8 cellular contexts compared by ENCODE assay signal in the genomic region with DNA sequence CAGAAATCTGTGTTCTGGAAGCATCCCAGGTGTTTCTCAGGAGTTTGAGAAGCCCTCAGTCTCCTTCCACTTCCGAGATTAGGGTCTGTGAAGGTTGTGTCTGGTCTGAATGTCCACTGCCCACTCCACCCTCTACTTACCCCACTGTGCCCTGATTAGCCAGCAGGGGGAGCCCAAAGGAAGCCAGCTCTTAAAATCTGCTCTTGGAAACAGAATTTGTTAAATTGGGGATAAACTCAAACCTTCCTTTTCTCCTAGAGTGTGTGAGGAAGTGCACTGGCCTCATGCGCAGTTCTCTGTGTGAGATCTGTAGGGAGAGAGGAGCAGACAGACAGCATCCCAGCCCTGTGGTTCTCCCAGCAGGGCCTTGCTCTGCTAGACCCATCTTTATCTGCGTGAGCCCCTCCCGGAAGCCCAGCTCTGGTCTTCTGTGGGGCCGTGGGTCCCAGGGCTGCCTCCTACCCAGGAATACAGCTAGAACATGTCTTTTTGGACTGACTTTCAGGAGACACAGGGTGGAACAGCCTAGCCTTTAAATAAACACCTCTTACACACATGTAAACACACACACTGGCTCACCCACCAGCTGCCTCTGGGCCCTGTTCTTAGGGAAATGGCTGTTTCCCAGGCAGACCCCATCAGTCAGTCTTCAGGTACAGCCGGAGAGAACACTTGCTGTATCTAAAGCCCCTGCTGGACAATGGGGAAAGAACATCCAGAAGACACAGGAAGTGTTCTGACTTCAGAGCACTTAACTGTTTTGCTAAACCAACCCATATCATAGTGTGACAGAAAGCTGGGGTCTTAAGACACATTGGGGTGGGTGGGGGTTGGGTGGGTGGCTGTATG. TPM values are rescaled to one million over a fixed set of nuclear protein-coding genes. Genes with fewer than 3 reads are reported as not detected.
A peak's percentile ranks its signal among the peaks of the same experiment; 100 is the strongest.
DNase-seq lines count a peak whose midpoint lies in the region; ATAC-seq and TF ChIP-seq lines count a peak whose summit lies in the region.

No MANE protein-coding gene starts in this region.

- H3K9me3 ChIP-seq in thoracic aorta = no peaks in the 10 kb centered on the region

- no peak overlapping the region for H3K27ac ChIP-seq in thoracic aorta

- peak overlapping the region; percentile 76 for H3K27ac Mint-ChIP-seq in mesothelial cell of epicardium

- H3K27me3 Mint-ChIP-seq in mesothelial cell of epicardium (ENCODE audit: low read depth) = no peaks in the 10 kb centered on the region

- H3K4me3 Mint-ChIP-seq in mesothelial cell of epicardium = no peak overlapping the region

- H3K36me3 Mint-ChIP-seq in mesothelial cell of epicardium = peaks cover 11% of the 10 kb centered on the region

- H3K27me3 ChIP-seq in thoracic aorta (replicated peaks; ENCODE audit: insufficient read depth) = no peaks in the 10 kb centered on the region

- no peak overlapping the region for H3K4me3 ChIP-seq in thoracic aorta

- peaks cover 5% of the 10 kb centered on the region for H3K36me3 ChIP-seq in thoracic aorta

- H3K4me1 ChIP-seq in thoracic aorta (ENCODE audit: control insufficient read depth in 1 of 2, low read depth in 2 of 2) = peaks cover 0 to 3% of the 10 kb centered on the region in 2 donors

- DNase-seq in AG08395 (ENCODE audit: low spot score) (peak; percentile 76), UCSD-AML1 (lab: John Stamatoyannopoulos, UW; ENCODE audit: unreplicated experiment) (peak; percentile 38), dedifferentiated amniotic fluid mesenchymal stem cell (ENCODE audit: extremely low spot score) (peak; percentile 38), mesothelial cell of epicardium (ENCODE audit: low spot score in 2 of 2, unreplicated experiment in 2 of 2) (peak; percentile 35 to 76), thoracic aorta (ENCODE audit: low spot score) (no peak), cerebellar nuclear complex (lab: John Stamatoyannopoulos, UW) (no peak)

- no peak for ATAC-seq in thoracic aorta (ENCODE audit: insufficient number of reproducible peaks, low FRiP score, low read depth)

- TF ChIP-seq CTCF in GM12874 (IDR thresholded peaks at IDR 0.05; ENCODE audit: insufficient read depth, low read depth, low read length) (peak; percentile 84), LNCAP (IDR thresholded peaks at IDR 0.05) (peak; percentile 98), mesothelial cell of epicardium (IDR thresholded peaks at IDR 0.05; ENCODE audit: unreplicated experiment) (peak; percentile 74), thoracic aorta (IDR thresholded peaks at IDR 0.05) (peak; percentile 79)

- no peaks in the 10 kb centered on the region for H3K9me3 Mint-ChIP-seq in mesothelial cell of epicardium

- peaks cover 23% of the 10 kb centered on the region for H3K4me1 Mint-ChIP-seq in mesothelial cell of epicardium

RNA-seq across cellular contexts. Expression of a gene that starts 52.2 kb away (rescaled TPM):
- total RNA-seq in mesothelial cell of epicardium = 34.8 to 35.8 TPM (median 35.3 TPM) in 3 replicates
- total RNA-seq in thoracic aorta = 10 to 100 TPM; 10.9 to 13.4 TPM

Comparison
In these comparisons a context has a peak if more than half of its experiments do, and no peak if none do; other contexts are left out.
1. DNase-seq: peak in AG08395 (single experiment), UCSD-AML1 (single experiment), dedifferentiated amniotic fluid mesenchymal stem cell (single experiment) and mesothelial cell of epicardium (2 of 2); none in thoracic aorta (single experiment) and cerebellar nuclear complex (0 of 2).
2. Peak in every context shown above with its lines, with median percentiles within 50 percentile points of each other: CTCF ChIP-seq.